ENCODE assay signal across 9 cellular contexts in genomic region chr3:50327129-50327528, GRCh38. TPM values are rescaled to one million over a fixed set of nuclear protein-coding genes. Genes with fewer than 3 reads are reported as not detected.
DNase-seq lines count a peak whose midpoint lies in the region; TF ChIP-seq lines count a peak whose summit lies in the region.
"Had no signal": no experiment of that assay in that cellular context is flagged by ENCODE, and none has a peak within 500 bp of the region (broad histone marks: within the 10 kb centered on the region; RNA-seq: fewer than 3 reads in every experiment).

No MANE protein-coding gene starts in this region.

- H3K27me3 ChIP-seq in BJ (ENCODE audit: control insufficient read depth, insufficient read depth, low read length), result no peaks in the 10 kb centered on the region
- H3K27me3 ChIP-seq in MG63, result no peaks in the 10 kb centered on the region
- no peaks in the 10 kb centered on the region for H3K27me3 ChIP-seq in effector memory CD4-positive, alpha-beta T cell (replicated peaks; ENCODE audit: control insufficient read depth, insufficient read depth, low read length, poor library complexity, severe bottlenecking)

- H3K9me3 ChIP-seq in MG63, result no peaks in the 10 kb centered on the region
- no peaks in the 10 kb centered on the region for H3K9me3 ChIP-seq in effector memory CD4-positive, alpha-beta T cell (ENCODE audit: control insufficient read depth, low read length)

- H3K27ac Mint-ChIP-seq in neural crest cell (ENCODE audit: unreplicated experiment), result no peak overlapping the region

- peaks cover 37% of the 10 kb centered on the region for H3K4me1 Mint-ChIP-seq in neural crest cell

- H3K36me3 ChIP-seq in BJ (ENCODE audit: control insufficient read depth, insufficient read depth, low read length), result peaks cover 26% of the 10 kb centered on the region
- H3K36me3 ChIP-seq in MG63, result peaks cover 14% of the 10 kb centered on the region
- peaks cover 23% of the 10 kb centered on the region for H3K36me3 ChIP-seq in effector memory CD4-positive, alpha-beta T cell (ENCODE audit: control insufficient read depth, insufficient read depth, low read length)

- H3K27me3 Mint-ChIP-seq in neural crest cell (ENCODE audit: low read depth), result no peaks in the 10 kb centered on the region

- TF ChIP-seq CTCF in BJ (IDR thresholded peaks at IDR 0.05; ENCODE audit: insufficient read depth, low read depth, low read length) (no peak), neural crest cell (conservative IDR thresholded peaks at IDR 0.05) (no peak)

- H3K27ac ChIP-seq in effector memory CD4-positive, alpha-beta T cell (ENCODE audit: insufficient read depth, low read length, poor library complexity, severe bottlenecking), result peak overlapping the region; percentile 79

- POLR2A ChIA-PET in BJ (lab: Charles Lee), result interaction anchor here (1.6 kb wide), 1 partner anchor 10 kb away, joined by 5 read pairs; no protein-coding TSS in a partner anchor

- peaks cover 5% of the 10 kb centered on the region for H3K36me3 Mint-ChIP-seq in neural crest cell (ENCODE audit: low read depth)

- peaks cover 17% of the 10 kb centered on the region for H3K4me1 ChIP-seq in effector memory CD4-positive, alpha-beta T cell (ENCODE audit: control insufficient read depth, insufficient read depth, low read length, poor library complexity, severe bottlenecking)

- peak overlapping the region; percentile 96 for H3K4me3 Mint-ChIP-seq in neural crest cell

- CTCF ChIA-PET in BJ (lab: Yijun Ruan, JAX), result interaction anchor here (1.6 to 2.1 kb wide), 4 partner anchors 10 to 133 kb away, joined by 5 to 11 read pairs (median 6); partner anchors contain the start of gene SEMA3B

- H3K4me3 ChIP-seq in BJ (ENCODE audit: low read depth, low read length) (peak overlapping the region; percentile 72), MG63 (peak overlapping the region; percentile 83)
- H3K4me3 ChIP-seq in effector memory CD4-positive, alpha-beta T cell (ENCODE audit: insufficient read depth, low read depth, low read length, poor library complexity, severe bottlenecking), result peak overlapping the region; percentile 84

- H3K9me3 Mint-ChIP-seq in neural crest cell, result no peaks in the 10 kb centered on the region

- DNase-seq in BJ (ENCODE audit: low read depth) (no peak), MG63 (no peak), neural crest cell (ENCODE audit: low read depth, low spot score) (no peak), GM19238 (ENCODE audit: insufficient read length, low spot score) (no peak), kidney glomerular epithelial cell (lab: John Stamatoyannopoulos, UW) (no peak), NCI-H1930 (lab: John Stamatoyannopoulos, UW) (no peak)
- DNase-seq in effector memory CD4-positive, alpha-beta T cell, result no peak
- DNase-seq in stimulated activated naive CD4-positive, alpha-beta T cell treated with Interleukin-2 at 50 U/mL for 16 hours (lab: John Stamatoyannopoulos, UW), result no peak
- DNase-seq: NCI-H2171 had no signal

RNA-seq across cellular contexts. Expression of gene TUSC2, which starts 0.9 kb away (rescaled TPM):
- 33.8 and 38.9 TPM in 2 replicates for polyA plus RNA-seq in BJ (2011; rRNA removed)
- 7.7 and 15.6 TPM in 2 replicates for polyA minus RNA-seq in BJ (2011; rRNA and poly(A)+ RNA removed)
- 8.0 and 13.5 TPM in 2 replicates for total RNA-seq in MG63 (2014; rRNA removed; shearing (Covaris generic); ENCODE audit: low replicate concordance)
- 35.0 and 35.5 TPM in 2 replicates for total RNA-seq in neural crest cell

RNA-seq across cellular contexts. Expression of gene HYAL2, which starts 4.6 kb away (rescaled TPM):
- 40.4 and 63.2 TPM in 2 replicates for polyA plus RNA-seq in BJ (2011; rRNA removed)
- polyA minus RNA-seq in BJ (2011; rRNA and poly(A)+ RNA removed), result 20.4 and 30.5 TPM in 2 replicates
- total RNA-seq in MG63 (2014; rRNA removed; shearing (Covaris generic); ENCODE audit: low replicate concordance), result 15.5 and 30.7 TPM in 2 replicates
- 73.0 and 78.0 TPM in 2 replicates for total RNA-seq in neural crest cell

RNA-seq across cellular contexts. Expression of gene RASSF1, which starts 13.5 kb away (rescaled TPM):
- 55.2 and 80.2 TPM in 2 replicates for polyA plus RNA-seq in BJ (2011; rRNA removed)
- polyA minus RNA-seq in BJ (2011; rRNA and poly(A)+ RNA removed), result 22.0 and 33.1 TPM in 2 replicates
- 17.5 and 42.0 TPM in 2 replicates for total RNA-seq in MG63 (2014; rRNA removed; shearing (Covaris generic); ENCODE audit: low replicate concordance)
- 15.1 and 16.8 TPM in 2 replicates for total RNA-seq in neural crest cell

RNA-seq across cellular contexts. Expression of gene ZMYND10, which starts 18.4 kb away (rescaled TPM):
- polyA plus RNA-seq in BJ (2011; rRNA removed), result 0.65 and 1.3 TPM in 2 replicates
- 0.52 and 0.57 TPM in 2 replicates for polyA minus RNA-seq in BJ (2011; rRNA and poly(A)+ RNA removed)
- total RNA-seq in MG63 (2014; rRNA removed; shearing (Covaris generic); ENCODE audit: low replicate concordance), result 0.43 TPM in 1 of 2 replicates, not detected in the other
- 2.3 and 2.5 TPM in 2 replicates for total RNA-seq in neural crest cell

RNA-seq across cellular contexts. Expression of gene NPRL2, which starts 23.4 kb away (rescaled TPM):
- polyA plus RNA-seq in BJ (2011; rRNA removed), result 31.4 and 45.0 TPM in 2 replicates
- 18.3 and 42.5 TPM in 2 replicates for polyA minus RNA-seq in BJ (2011; rRNA and poly(A)+ RNA removed)
- 14.3 and 16.0 TPM in 2 replicates for total RNA-seq in MG63 (2014; rRNA removed; shearing (Covaris generic); ENCODE audit: low replicate concordance)
- total RNA-seq in neural crest cell, result 29.7 and 30.6 TPM in 2 replicates
